1 cellular context compared by ENCODE assay signal in genomic region chr12:124688356-124688992, GRCh38.
TF ChIP-seq lines count a peak whose summit lies in the region.

No MANE protein-coding gene starts in this region.

TF ChIP-seq in WTC11, 78 proteins besides CTCF, POLR2A, EP300 and RAD21 (continued from another document):
- no peak for TF ChIP-seq ZNF121 (CRISPR knock-in tag; IDR thresholded peaks at IDR 0.05)
